24 cellular contexts compared by ENCODE assay signal in genomic region chr4:59044316-59044715, GRCh38.
"Had no signal": no experiment of that assay in that cellular context is flagged by ENCODE, and none has a peak within 500 bp of the region (broad histone marks: within the 10 kb centered on the region; RNA-seq: fewer than 3 reads in every experiment).

No MANE protein-coding gene starts in this region.

- H3K4me1 ChIP-seq: esophagus squamous epithelium, gastrocnemius medialis, heart left ventricle, prostate gland, spleen, upper lobe of right lung had no signal

- H3K27me3 Mint-ChIP-seq: activated B cell treated with CpG ODN at 0.5 μM for 24 hours; activated naive CD8-positive, alpha-beta T cell treated with anti-CD3 and anti-CD28 coated beads, Interleukin-2, amount 10 ng/mL, durations not matched to agents 7 days and 5 days; naive thymus-derived CD4-positive, alpha-beta T cell had no signal

- H3K9me3 ChIP-seq: esophagus squamous epithelium, gastrocnemius medialis, heart left ventricle, prostate gland, spleen, thoracic aorta, upper lobe of right lung had no signal

- H3K36me3 ChIP-seq: esophagus squamous epithelium, gastrocnemius medialis, heart left ventricle, prostate gland, spleen, thoracic aorta, upper lobe of right lung had no signal

- H3K4me3 Mint-ChIP-seq: activated B cell treated with CpG ODN at 0.5 μM for 24 hours; activated naive CD4-positive, alpha-beta T cell treated with anti-CD3 and anti-CD28 coated beads for 36 hours; activated naive CD8-positive, alpha-beta T cell treated with anti-CD3 and anti-CD28 coated beads, Interleukin-2, amount 10 ng/mL, durations not matched to agents 7 days and 5 days; endodermal cell; naive thymus-derived CD4-positive, alpha-beta T cell; T-helper 1 cell treated with Interleukin-12 subunit alpha and Interleukin-12 subunit beta and Interleukin-4 antibody, amounts not matched to agents 30 μg/mL and 1 μg/mL, for 36 hours had no signal

- H3K27ac Mint-ChIP-seq: activated B cell treated with CpG ODN at 0.5 μM for 24 hours; activated naive CD4-positive, alpha-beta T cell treated with anti-CD3 and anti-CD28 coated beads for 36 hours; activated naive CD8-positive, alpha-beta T cell treated with anti-CD3 and anti-CD28 coated beads, Interleukin-2, amount 10 ng/mL, durations not matched to agents 7 days and 5 days; endodermal cell; naive thymus-derived CD4-positive, alpha-beta T cell; T-helper 1 cell treated with Interleukin-12 subunit alpha and Interleukin-12 subunit beta and Interleukin-4 antibody, amounts not matched to agents 30 μg/mL and 1 μg/mL, for 36 hours had no signal

- H3K27ac ChIP-seq: esophagus squamous epithelium, gastrocnemius medialis, heart left ventricle, prostate gland, spleen, thoracic aorta, upper lobe of right lung had no signal

- ATAC-seq: gastrocnemius medialis; heart left ventricle; left lobe of liver; naive thymus-derived CD4-positive, alpha-beta T cell; upper lobe of right lung had no signal

- H3K27me3 ChIP-seq: esophagus squamous epithelium, gastrocnemius medialis, heart left ventricle, spleen, upper lobe of right lung had no signal

- H3K36me3 Mint-ChIP-seq: activated naive CD8-positive, alpha-beta T cell treated with anti-CD3 and anti-CD28 coated beads, Interleukin-2, amount 10 ng/mL, durations not matched to agents 7 days and 5 days; naive thymus-derived CD4-positive, alpha-beta T cell had no signal

- H3K4me1 Mint-ChIP-seq: activated B cell treated with CpG ODN at 0.5 μM for 24 hours; activated naive CD8-positive, alpha-beta T cell treated with anti-CD3 and anti-CD28 coated beads, Interleukin-2, amount 10 ng/mL, durations not matched to agents 7 days and 5 days; endodermal cell; naive thymus-derived CD4-positive, alpha-beta T cell had no signal

- DNase-seq: activated B cell treated with CpG ODN at 0.5 μM for 24 hours; activated CD4-positive, alpha-beta T cell treated with anti-CD3 and anti-CD28 coated beads for 4 hours; activated CD4-positive, alpha-beta T cell treated with anti-CD3 and anti-CD28 coated beads, Interleukin-2, amount 50 U/mL, for 48 hours; activated effector memory CD4-positive, alpha-beta T cell treated with Interleukin-2 at 50 U/mL for 16 hours; activated naive CD4-positive, alpha-beta T cell treated with anti-CD3 and anti-CD28 coated beads for 36 hours; activated naive CD8-positive, alpha-beta T cell treated with anti-CD3 and anti-CD28 coated beads, Interleukin-2, amount 10 ng/mL, durations not matched to agents 7 days and 5 days; activated T-cell treated with anti-CD3 and anti-CD28 coated beads, Interleukin-2, amount 50 U/mL, for 48 hours; cerebellar nuclear complex; cortex of kidney; endodermal cell; esophagus squamous epithelium; gastrocnemius medialis; heart left ventricle; naive thymus-derived CD4-positive, alpha-beta T cell; spleen; stimulated activated CD4-positive, alpha-beta T cell treated with anti-CD3 and anti-CD28 coated beads, Interleukin-4, amount 100 ng/mL, for 1 hour; stimulated activated naive CD4-positive, alpha-beta T cell; T1000; upper lobe of right lung had no signal

- H3K4me3 ChIP-seq: esophagus squamous epithelium, gastrocnemius medialis, heart left ventricle, lung, prostate gland, spleen, thoracic aorta, upper lobe of right lung had no signal

- H3K9me3 Mint-ChIP-seq: activated B cell treated with CpG ODN at 0.5 μM for 24 hours; endodermal cell; T-helper 1 cell treated with Interleukin-12 subunit alpha and Interleukin-12 subunit beta and Interleukin-4 antibody, amounts not matched to agents 30 μg/mL and 1 μg/mL, for 36 hours had no signal
